8 cellular contexts compared by ENCODE assay signal in genomic region chr1:94039514-94039870, GRCh38.
A peak's percentile ranks its signal among the peaks of the same experiment; 100 is the strongest.
DNase-seq lines count a peak whose midpoint lies in the region; ATAC-seq and TF ChIP-seq lines count a peak whose summit lies in the region.

No MANE protein-coding gene starts in this region.

- H3K36me3 ChIP-seq in Caco-2 (ENCODE audit: control insufficient read depth, insufficient read depth, low read length) (no peaks in the 10 kb centered on the region), PC-3 (ENCODE audit: low read depth, low read length) (no peaks in the 10 kb centered on the region), parathyroid adenoma (ENCODE audit: control insufficient read depth, insufficient read depth, low read length) (no peaks in the 10 kb centered on the region)

- DNase-seq in Caco-2 (peak; percentile 66 to 69), PC-3 (peak; percentile 80), globus pallidus (ENCODE audit: low spot score) (peak; percentile 53)
- peak; percentile 12 to 14 for DNase-seq in activated T-helper 1 cell treated with anti-CD3 and anti-CD28 coated beads, Interleukin-2, amount 50 U/mL, for 16 hours (ENCODE audit: low read depth in 1 of 2, low spot score in 1 of 2)

- no peak overlapping the region for H3K27ac Mint-ChIP-seq in Caco-2 (ENCODE audit: unreplicated experiment)

- ATAC-seq in HG03378 (IDR thresholded peaks at IDR 0.05; ENCODE audit: unreplicated experiment) (peak; percentile 36), PC-3 (peak; percentile 56), GM21367 (IDR thresholded peaks at IDR 0.05; ENCODE audit: unreplicated experiment) (no peak), GM18867 (IDR thresholded peaks at IDR 0.05; ENCODE audit: unreplicated experiment) (no peak)

- H4K20me1 ChIP-seq in PC-3 (ENCODE audit: low read length), result no peaks in the 10 kb centered on the region

- no peaks in the 10 kb centered on the region for H3K9me2 ChIP-seq in PC-3 (replicated peaks; ENCODE audit: low read length)

- no peaks in the 10 kb centered on the region for H3F3A ChIP-seq in PC-3 (ENCODE audit: low read length, unreplicated experiment)

- no peaks in the 10 kb centered on the region for H3K9me3 Mint-ChIP-seq in Caco-2 (ENCODE audit: unreplicated experiment)

- POLR2A ChIA-PET in Caco-2 (lab: Charles Lee) (no interaction called here), PC-3 (lab: Charles Lee; ENCODE audit: unreplicated experiment) (no interaction called here)

- H3K9me3 ChIP-seq in Caco-2 (no peaks in the 10 kb centered on the region), PC-3 (ENCODE audit: low read length) (no peaks in the 10 kb centered on the region), parathyroid adenoma (ENCODE audit: control insufficient read depth, low read length) (no peaks in the 10 kb centered on the region)

- no peak overlapping the region for H3K27ac ChIP-seq in PC-3 (ENCODE audit: low read length)
- no peak overlapping the region for H3K27ac ChIP-seq in parathyroid adenoma

- H3K79me2 ChIP-seq in PC-3 (ENCODE audit: low read length) (no peaks in the 10 kb centered on the region), parathyroid adenoma (no peaks in the 10 kb centered on the region)

- TF ChIP-seq CTCF in Caco-2 (IDR thresholded peaks at IDR 0.05; ENCODE audit: insufficient read depth in 1 of 2, low read depth in 1 of 2, low read length in 1 of 2, severe bottlenecking in 1 of 2, unreplicated experiment in 1 of 2), result peak; percentile 78 to 81
- TF ChIP-seq CTCF in PC-3 (conservative IDR thresholded peaks at IDR 0.05; ENCODE audit: low read depth, low read length), result peak; percentile 98
- TF ChIP-seq CTCF in parathyroid adenoma (IDR thresholded peaks at IDR 0.05), result peak; percentile 62

- H2AFZ ChIP-seq in PC-3 (ENCODE audit: low read length) (no peak overlapping the region), parathyroid adenoma (no peak overlapping the region)

- CTCF ChIA-PET in Caco-2 (lab: Charles Lee), result interaction anchor here (0.6 to 3.2 kb wide), 12 partner anchors 11 to 424 kb away, joined by 3 to 33 read pairs (median 4); no protein-coding TSS in a partner anchor
- CTCF ChIA-PET in PC-3 (lab: Charles Lee), result interaction anchor here (0.6 to 2.3 kb wide), 11 partner anchors 9 to 296 kb away, joined by 3 to 22 read pairs (median 3); partner anchors contain the start of gene ARHGAP29

- intact Hi-C loops in Caco-2 (cut with micrococcal nuclease; ENCODE audit: unreplicated experiment), result no loop called here
- intact Hi-C loops in PC-3 (cut with micrococcal nuclease), result no loop called here

- no peak overlapping the region for H3K4me2 ChIP-seq in PC-3 (ENCODE audit: low read length)
- no peak overlapping the region for H3K4me2 ChIP-seq in parathyroid adenoma (ENCODE audit: low read length)

- peaks cover 6% of the 10 kb centered on the region for H3K4me1 Mint-ChIP-seq in Caco-2 (ENCODE audit: low read depth, unreplicated experiment)

- H3K9ac ChIP-seq in PC-3 (ENCODE audit: low read length), result no peak overlapping the region
- H3K9ac ChIP-seq in parathyroid adenoma, result no peak overlapping the region

- BruUV-seq in Caco-2 (replicated peaks; lab: Mats Ljungman, UMichigan), result no TSS peak
- no TSS peak for BruUV-seq in PC-3 (replicated peaks; lab: Mats Ljungman, UMichigan)

- H3K4me1 ChIP-seq in Caco-2 (0 out of 2 replicates have a peak, but pooled peaks cover 5% of the 10 kb centered on the region), PC-3 (ENCODE audit: insufficient read depth, low read length) (peaks cover 32% of the 10 kb centered on the region), parathyroid adenoma (no peaks in the 10 kb centered on the region)

- no peaks in the 10 kb centered on the region for H3K27me3 Mint-ChIP-seq in Caco-2 (ENCODE audit: insufficient read depth, unreplicated experiment)

- H3K4me3 ChIP-seq in Caco-2 (ENCODE audit: low read depth, low read length) (no peak overlapping the region), PC-3 (ENCODE audit: low read length) (no peak overlapping the region), parathyroid adenoma (ENCODE audit: low read depth, low read length) (no peak overlapping the region)

- H3K4me3 Mint-ChIP-seq in Caco-2 (ENCODE audit: unreplicated experiment), result no peak overlapping the region

- H3K36me3 Mint-ChIP-seq in Caco-2 (ENCODE audit: insufficient read depth, unreplicated experiment), result no peaks in the 10 kb centered on the region

- H3K27me3 ChIP-seq in Caco-2 (replicated peaks; ENCODE audit: control insufficient read depth, insufficient read depth, low read length) (no peaks in the 10 kb centered on the region), PC-3 (ENCODE audit: low read length) (no peaks in the 10 kb centered on the region), parathyroid adenoma (ENCODE audit: control insufficient read depth, insufficient read depth, low read length) (no peaks in the 10 kb centered on the region)

Comparison
In these comparisons a context has a peak if more than half of its experiments do, and no peak if none do; other contexts are left out.
1. DNase-seq: peak in every context shown above with its lines; median percentile 80 in PC-3; 68 in Caco-2; 53 in globus pallidus; 13 in activated T-helper 1 cell treated with anti-CD3 and anti-CD28 coated beads, Interleukin-2, amount 50 U/mL, for 16 hours.
2. ATAC-seq: peak in HG03378 (single experiment) and PC-3 (single experiment); none in GM21367 (single experiment) and GM18867 (single experiment).
3. Peak in every context shown above with its lines, with median percentiles within 50 percentile points of each other: CTCF ChIP-seq.